25 cellular contexts compared by ENCODE assay signal in the genomic region with DNA sequence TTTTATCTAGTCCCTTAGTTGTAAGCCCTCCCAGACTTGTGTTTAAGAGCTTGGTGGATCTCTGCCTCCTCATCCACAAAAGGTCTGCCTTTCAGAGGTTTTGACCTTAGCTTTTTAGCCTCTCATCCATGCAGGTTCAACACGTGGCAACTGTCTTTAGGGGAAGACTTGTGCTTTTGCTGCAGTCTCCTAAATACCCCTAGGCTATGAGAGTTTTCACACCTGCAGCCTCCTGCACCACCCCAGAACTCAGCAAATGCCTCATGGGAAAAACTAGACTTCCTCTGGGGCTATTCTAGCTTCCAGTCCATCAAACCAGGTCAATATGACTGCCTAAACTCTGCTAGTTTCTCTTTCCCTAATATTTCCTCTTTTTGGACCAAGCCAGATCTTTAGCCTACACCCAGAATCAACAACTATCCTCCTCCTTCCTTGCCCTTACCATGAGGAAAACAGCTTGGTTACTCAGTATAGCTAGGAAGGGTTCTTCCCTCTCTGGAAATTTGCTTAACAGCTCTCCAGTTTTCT.
"Had no signal": no experiment of that assay in that cellular context is flagged by ENCODE, and none has a peak within 500 bp of the region (broad histone marks: within the 10 kb centered on the region; RNA-seq: fewer than 3 reads in every experiment).

No MANE protein-coding gene starts in this region.

- FAIRE-seq: colon had no signal

- H3K27ac Mint-ChIP-seq: activated CD8-positive, alpha-beta T cell treated with anti-CD3 and anti-CD28 coated beads, Interleukin-2, amount 10 ng/mL, durations not matched to agents 7 days and 5 days; activated naive CD4-positive, alpha-beta T cell treated with anti-CD3 and anti-CD28 coated beads, Interleukin-2, amount 50 U/mL, for 72 hours; activated T-helper 17 cell treated with anti-CD3 and anti-CD28 coated beads, Interleukin-2, amount 50 U/mL, for 72 hours; type B pancreatic cell had no signal

- H3K9me3 Mint-ChIP-seq: activated T-helper 17 cell treated with anti-CD3 and anti-CD28 coated beads, Interleukin-2, amount 50 U/mL, for 72 hours; central memory CD8-positive, alpha-beta T cell; type B pancreatic cell had no signal

- H3K4me3 Mint-ChIP-seq: activated CD8-positive, alpha-beta T cell treated with anti-CD3 and anti-CD28 coated beads, Interleukin-2, amount 10 ng/mL, durations not matched to agents 7 days and 5 days; activated T-helper 17 cell treated with anti-CD3 and anti-CD28 coated beads, Interleukin-2, amount 50 U/mL, for 72 hours; central memory CD8-positive, alpha-beta T cell; naive thymus-derived CD8-positive, alpha-beta T cell; type B pancreatic cell had no signal

- H3K36me3 ChIP-seq: adrenal gland, ascending aorta, breast epithelium, heart left ventricle, sigmoid colon, vagina had no signal

- H3K27ac ChIP-seq: adrenal gland, ascending aorta, breast epithelium, dorsolateral prefrontal cortex, heart left ventricle, sigmoid colon, testis, vagina, VCaP had no signal

- H3K4me2 ChIP-seq: smooth muscle cell had no signal

- H3K4me1 ChIP-seq: adrenal gland, ascending aorta, breast epithelium, heart left ventricle, sigmoid colon, testis had no signal

- H3K9me3 ChIP-seq: adrenal gland, ascending aorta, breast epithelium, heart left ventricle, mucosa of descending colon, sigmoid colon, testis, vagina had no signal

- H3K27me3 Mint-ChIP-seq: activated T-helper 17 cell treated with anti-CD3 and anti-CD28 coated beads, Interleukin-2, amount 50 U/mL, for 72 hours; central memory CD8-positive, alpha-beta T cell; type B pancreatic cell had no signal

- H3K4me3 ChIP-seq: adrenal gland, ascending aorta, breast epithelium, dorsolateral prefrontal cortex, heart left ventricle, mucosa of descending colon, sigmoid colon, smooth muscle cell, testis, vagina had no signal

- ATAC-seq: activated CD8-positive, alpha-beta T cell treated with anti-CD3 and anti-CD28 coated beads, Interleukin-2, amount 10 ng/mL, durations not matched to agents 7 days and 5 days; activated naive CD4-positive, alpha-beta T cell treated with anti-CD3 and anti-CD28 coated beads, Interleukin-2, amount 50 U/mL, for 72 hours; activated T-helper 17 cell treated with anti-CD3 and anti-CD28 coated beads, Interleukin-2, amount 50 U/mL, for 72 hours; heart left ventricle; left cardiac atrium; mucosa of descending colon; naive thymus-derived CD8-positive, alpha-beta T cell had no signal

- H3K27me3 ChIP-seq: adrenal gland, ascending aorta, breast epithelium, dorsolateral prefrontal cortex, heart left ventricle, sigmoid colon, testis, vagina had no signal

- DNase-seq: activated CD4-positive, alpha-beta T cell treated with anti-CD3 and anti-CD28 coated beads, Interleukin-2, amount 50 U/mL, for 1 hour; activated CD4-positive, CD25-positive, alpha-beta regulatory T cell treated with anti-CD3 and anti-CD28 coated beads, Interleukin-2, amount 50 U/mL, for 72 hours; activated CD8-positive, alpha-beta T cell treated with anti-CD3 and anti-CD28 coated beads, Interleukin-2, amount 10 ng/mL, durations not matched to agents 7 days and 5 days; activated T-cell treated with anti-CD3 and anti-CD28 coated beads, Interleukin-2, amount 50 U/mL, for 1 hour; adrenal gland; dorsolateral prefrontal cortex; heart left ventricle; islet precursor cell; left cardiac atrium; mucosa of descending colon; naive thymus-derived CD8-positive, alpha-beta T cell; sigmoid colon; stimulated activated CD4-positive, alpha-beta T cell treated with anti-CD3 and anti-CD28 coated beads, Interleukin-15, amount 100 ng/mL, for 24 hours; stimulated activated naive CD4-positive, alpha-beta T cell; testis had no signal
